In genomic region chr3:55647086-55647485, GRCh38 we compare ENCODE assay signal across 20 cellular contexts.
"Had no signal": no experiment of that assay in that cellular context is flagged by ENCODE, and none has a peak within 500 bp of the region (broad histone marks: within the 10 kb centered on the region; RNA-seq: fewer than 3 reads in every experiment).

No MANE protein-coding gene starts in this region.

- DNase-seq: activated CD4-positive, alpha-beta T cell treated with anti-CD3 and anti-CD28 coated beads, Interleukin-2, amount 10 ng/mL, durations not matched to agents 7 days and 5 days; activated CD4-positive, CD25-positive, alpha-beta regulatory T cell treated with anti-CD3 and anti-CD28 coated beads, Interleukin-2, amount 50 U/mL, for 72 hours; activated CD8-positive, alpha-beta T cell treated with anti-CD3 and anti-CD28 coated beads, Interleukin-2, amount 10 ng/mL, durations not matched to agents 7 days and 5 days; activated gamma-delta T cell treated with Interleukin-2 at 50 U/mL for 16 hours; colonic mucosa; heart left ventricle; islet precursor cell; naive thymus-derived CD4-positive, alpha-beta T cell; retina; sigmoid colon; stimulated activated CD4-positive, alpha-beta T cell treated with anti-CD3 and anti-CD28 coated beads, Interleukin-2, amount 100 ng/mL, for 48 hours; stimulated activated CD8-positive, alpha-beta memory T cell treated with anti-CD3 and anti-CD28 coated beads, Interleukin-4, amount 100 ng/mL, for 48 hours; stimulated activated naive B cell treated with anti-CD40 and anti-IgM and Interleukin-4, amounts not matched to agents 10 μg/mL and 1 μg/mL and 100 μg/mL, for 72 hours; T1000 had no signal

- ATAC-seq: activated CD8-positive, alpha-beta T cell treated with anti-CD3 and anti-CD28 coated beads, Interleukin-2, amount 10 ng/mL, durations not matched to agents 7 days and 5 days; heart left ventricle; left lobe of liver; naive thymus-derived CD4-positive, alpha-beta T cell; stimulated activated naive B cell treated with anti-CD40 and anti-IgM and Interleukin-4, amounts not matched to agents 10 μg/mL and 1 μg/mL and 100 μg/mL, for 72 hours had no signal

- H3K36me3 ChIP-seq: ascending aorta, colonic mucosa, heart left ventricle, sigmoid colon, thoracic aorta, vagina had no signal

- H3K27me3 ChIP-seq: ascending aorta, colonic mucosa, sigmoid colon, vagina had no signal

- H3K4me1 ChIP-seq: ascending aorta, colonic mucosa, heart left ventricle, sigmoid colon, vagina had no signal

- H3K4me3 ChIP-seq: ascending aorta, colonic mucosa, heart left ventricle, lung, sigmoid colon, thoracic aorta, vagina had no signal

- H3K27ac ChIP-seq: ascending aorta, colonic mucosa, epithelial cell of prostate, heart left ventricle, sigmoid colon, thoracic aorta, vagina had no signal

- H3K9me3 ChIP-seq: ascending aorta, colonic mucosa, heart left ventricle, sigmoid colon, thoracic aorta, vagina had no signal
